In genomic region chr12:57744777-57745484, GRCh38 we compare ENCODE assay signal across 8 cellular contexts. TPM values are rescaled to one million over a fixed set of nuclear protein-coding genes. Genes with fewer than 3 reads are reported as not detected.
DNase-seq lines count a peak whose midpoint lies in the region; ATAC-seq and TF ChIP-seq lines count a peak whose summit lies in the region.

Gene TSPAN31, plus strand, starts transcription at chr12:57745039. Its CDS starts 116 bp downstream, at chr12:57745155.

- TF ChIP-seq POLR2A in GM19099 (IDR thresholded peaks at IDR 0.05; ENCODE audit: extremely low read depth, insufficient read length, low read depth) (peak; percentile 58), spleen (IDR thresholded peaks at IDR 0.05) (peak in 1 of 3 donors; percentile 73)

- intact Hi-C loops in spleen (cut with DNase I; ENCODE audit: low total_unique reads) = no loop called here

- TF ChIP-seq CTCF in AG10803 (conservative IDR thresholded peaks at IDR 0.05; ENCODE audit: low read length) (no peak), spleen (IDR thresholded peaks at IDR 0.05 in 8 of 11, conservative IDR thresholded peaks at IDR 0.05 in 3 of 11) (peak in 5 of 11 experiments; percentile 21 to 38 (median 26))

- H3K27ac ChIP-seq in spleen = peak within 1 kb of the TSS; percentile 86 to 94 (median 92)

- peak; percentile 98 for DNase-seq in AG10803 (ENCODE audit: low read depth)
- DNase-seq in NCI-H460 (ENCODE audit: extremely low read depth, low read depth) = peak; percentile 98
- peak; percentile 100 for DNase-seq in cerebellar cortex (ENCODE audit: low spot score)
- DNase-seq in iris pigment epithelial cell (ENCODE audit: low read depth) = peak; percentile 99
- DNase-seq in spleen = peak; percentile 98

- no peaks in the 10 kb centered on the region for H3K9me3 ChIP-seq in spleen

- H3K4me1 ChIP-seq in spleen = peaks cover 18 to 63% (median 49%) of the 10 kb centered on the region in 6 donors

- WGBS in spleen, 5 donors = 0 to 2% (median 1%) methylated on average over 29 of the region's 29 CpGs

- peaks cover 0 to 5% (median 0%) of the 10 kb centered on the region in 7 donors for H3K27me3 ChIP-seq in spleen (replicated peaks in 1 of 7)

- ATAC-seq in HG03378 (IDR thresholded peaks at IDR 0.05; ENCODE audit: unreplicated experiment) = peak; percentile 77
- peak; percentile 87 to 90 for ATAC-seq in activated CD4-positive, CD25-positive, alpha-beta regulatory T cell treated with anti-CD3 and anti-CD28 coated beads, Interleukin-2, amount 50 U/mL, for 24 hours

- peaks cover 0 to 44% (median 31%) of the 10 kb centered on the region in 6 donors for H3K36me3 ChIP-seq in spleen

- H3K4me3 ChIP-seq in AG10803 (ENCODE audit: low read length) (peak within 1 kb of the TSS; percentile 99), spleen (peak within 1 kb of the TSS; percentile 42 to 78 (median 63))

RNA-seq across cellular contexts. Expression of gene TSPAN31, which starts in this region (rescaled TPM):
- total RNA-seq in NCI-H460 (2014; rRNA removed; shearing (Covaris generic)) = 44.4 and 49.9 TPM in 2 replicates
- polyA plus RNA-seq in NCI-H460 (2014; cell fraction: nucleus; rRNA removed) = 36.8 and 82.4 TPM in 2 replicates
- 10 to 100 TPM; 27.1 to 93.1 (median 33.4) TPM for total RNA-seq in spleen
- polyA plus RNA-seq in spleen = 10 to 100 TPM; 16.9 to 25.9 (median 25.3) TPM

Comparison
In these comparisons a context has a peak if more than half of its experiments do, and no peak if none do; other contexts are left out.
1. Peak in every context shown above with its lines: DNase-seq, ATAC-seq, H3K4me3 ChIP-seq and H3K27ac ChIP-seq.